ENCODE assay signal across 24 cellular contexts in the genomic region with DNA sequence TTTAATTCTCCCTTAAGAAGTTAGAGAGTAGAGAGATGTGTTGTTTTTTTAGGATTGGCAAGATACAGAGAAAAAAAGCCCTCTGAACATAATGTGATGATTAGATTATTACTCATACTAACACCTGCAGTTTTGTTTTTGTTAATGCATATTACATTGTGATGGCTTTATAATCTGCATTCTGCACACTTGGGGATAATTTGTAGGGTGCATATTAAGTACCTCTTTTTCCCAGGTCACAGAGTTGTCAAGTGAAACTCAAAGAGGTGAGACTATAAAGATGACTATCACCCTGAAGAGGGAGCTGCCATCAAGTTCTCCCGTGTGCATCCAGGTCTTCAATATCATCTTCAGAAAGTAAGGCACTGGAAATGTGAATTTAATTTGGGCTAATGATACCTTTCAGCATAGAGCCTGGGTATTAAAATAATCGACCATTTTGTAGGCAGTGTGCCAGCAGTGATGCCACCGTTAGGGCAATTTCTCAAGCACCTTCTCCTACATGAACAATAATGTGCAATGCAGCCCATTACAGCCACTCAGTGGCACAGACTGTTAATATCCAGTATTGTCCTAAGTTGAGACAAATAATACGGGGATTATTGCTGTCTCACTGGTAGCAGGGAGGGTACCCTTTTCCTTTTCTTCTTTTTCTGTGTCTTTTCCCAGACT. TPM values are rescaled to one million over a fixed set of nuclear protein-coding genes. Genes with fewer than 3 reads are reported as not detected.
DNase-seq lines count a peak whose midpoint lies in the region; ATAC-seq and TF ChIP-seq lines count a peak whose summit lies in the region.
"Had no signal": no experiment of that assay in that cellular context is flagged by ENCODE, and none has a peak within 500 bp of the region (broad histone marks: within the 10 kb centered on the region; RNA-seq: fewer than 3 reads in every experiment).

No MANE protein-coding gene starts in this region.

- TF ChIP-seq CTCF in GM06990 (IDR thresholded peaks at IDR 0.05; ENCODE audit: insufficient read depth, low read length, poor library complexity, severe bottlenecking) (no peak), neutrophil (IDR thresholded peaks at IDR 0.05) (no peak), psoas muscle (IDR thresholded peaks at IDR 0.05) (no peak)

- no peaks in the 10 kb centered on the region for H3K9me3 Mint-ChIP-seq in T-helper 2 cell treated with Interferon-gamma antibody and Interleukin-4, amounts not matched to agents 5 μg/mL and 100 μg/mL, for 36 hours
- H3K9me3 Mint-ChIP-seq: activated B cell treated with CpG ODN at 0.5 μM for 24 hours; activated T-helper 2 cell treated with anti-CD3 and anti-CD28 coated beads, Interferon-gamma antibody, Interleukin-2, Interleukin-4, amounts not matched to agents 10 μg/mL and 5 μg/mL and 100 μg/mL, durations not matched to agents 14 hours and 24 hours and 36 hours; nephron had no signal

- no peaks in the 10 kb centered on the region for H3K36me3 Mint-ChIP-seq in T-helper 2 cell treated with Interferon-gamma antibody and Interleukin-4, amounts not matched to agents 5 μg/mL and 100 μg/mL, for 36 hours (ENCODE audit: low read depth)

- H3K9me3 ChIP-seq in neutrophil (no peaks in the 10 kb centered on the region), psoas muscle (no peaks in the 10 kb centered on the region)
- H3K9me3 ChIP-seq: adrenal gland, gastrocnemius medialis, prostate gland, SJCRH30, transverse colon had no signal

- no peak for ATAC-seq in psoas muscle
- ATAC-seq: gastrocnemius medialis had no signal

- no peaks in the 10 kb centered on the region for H3K27me3 Mint-ChIP-seq in T-helper 2 cell treated with Interferon-gamma antibody and Interleukin-4, amounts not matched to agents 5 μg/mL and 100 μg/mL, for 36 hours (ENCODE audit: low read depth)

- intact Hi-C loops in psoas muscle (cut with DNase I), result no loop called here

- H3K4me3 ChIP-seq in GM06990 (replicated peaks; ENCODE audit: low read depth, low read length) (peak overlapping the region; percentile 43), neutrophil (ENCODE audit: low read depth in 1 of 2, low read length in 1 of 2) (peak overlapping the region; percentile 38 to 40), psoas muscle (no peak overlapping the region)
- H3K4me3 ChIP-seq: adrenal gland, gastrocnemius medialis, prostate gland, SJCRH30, transverse colon had no signal

- H3K27ac ChIP-seq in neutrophil (peak overlapping the region; percentile 90), psoas muscle (no peak overlapping the region)
- H3K27ac ChIP-seq: adrenal gland, C4-2B, gastrocnemius medialis, prostate gland, SJCRH30, transverse colon had no signal

- DNase-seq in NCI-H345 (lab: John Stamatoyannopoulos, UW), result peak; percentile 7
- no peak for DNase-seq in NCI-H345 treated with DMSO at 0.1 percent for 48 hours (lab: John Stamatoyannopoulos, UW; ENCODE audit: unreplicated experiment)
- DNase-seq in GM06990 (ENCODE audit: extremely low read depth, insufficient read length), result no peak
- DNase-seq in NCI-H1105 treated with DMSO at 0.1 percent for 48 hours (lab: John Stamatoyannopoulos, UW), result peak; percentile 96
- no peak for DNase-seq in cerebellar nuclear complex (lab: John Stamatoyannopoulos, UW)
- DNase-seq in T-helper 2 cell treated with Interferon-gamma antibody and Interleukin-4, amounts not matched to agents 5 μg/mL and 100 μg/mL, for 36 hours (ENCODE audit: low spot score), result no peak
- DNase-seq in psoas muscle, result no peak
- DNase-seq: activated B cell treated with CpG ODN at 0.5 μM for 24 hours; activated CD8-positive, alpha-beta memory T cell treated with anti-CD3 and anti-CD28 coated beads for 24 hours; adrenal gland; DMS53; erythroblast; gastrocnemius medialis; mesendoderm; NCI-H1694; NCI-H446 treated with DMSO at 0.1 percent for 48 hours; SJCRH30; T-helper 2 cell; transverse colon had no signal

- H3K27me3 ChIP-seq in GM06990 (replicated peaks; ENCODE audit: control insufficient read depth, insufficient read depth, low read length) (no peaks in the 10 kb centered on the region), neutrophil (no peaks in the 10 kb centered on the region), psoas muscle (ENCODE audit: insufficient read depth in 3 of 3, low read length in 2 of 3) (no peaks in the 10 kb centered on the region)
- H3K27me3 ChIP-seq: adrenal gland, gastrocnemius medialis, SJCRH30, transverse colon had no signal

- no peak overlapping the region for H3K27ac Mint-ChIP-seq in T-helper 2 cell treated with Interferon-gamma antibody and Interleukin-4, amounts not matched to agents 5 μg/mL and 100 μg/mL, for 36 hours
- H3K27ac Mint-ChIP-seq: activated B cell treated with CpG ODN at 0.5 μM for 24 hours; activated T-helper 2 cell treated with anti-CD3 and anti-CD28 coated beads, Interferon-gamma antibody, Interleukin-2, Interleukin-4, amounts not matched to agents 10 μg/mL and 5 μg/mL and 100 μg/mL, durations not matched to agents 14 hours and 24 hours and 36 hours; nephron had no signal

- WGBS in psoas muscle, 3 donors, result 53 to 72% (median 57%) methylated on average over 4 of the region's 4 CpGs

- no peaks in the 10 kb centered on the region for H3K4me1 Mint-ChIP-seq in T-helper 2 cell treated with Interferon-gamma antibody and Interleukin-4, amounts not matched to agents 5 μg/mL and 100 μg/mL, for 36 hours (ENCODE audit: low read depth)
- H3K4me1 Mint-ChIP-seq: nephron had no signal

- no peak overlapping the region for H3K4me3 Mint-ChIP-seq in T-helper 2 cell treated with Interferon-gamma antibody and Interleukin-4, amounts not matched to agents 5 μg/mL and 100 μg/mL, for 36 hours
- H3K4me3 Mint-ChIP-seq: activated B cell treated with CpG ODN at 0.5 μM for 24 hours, nephron had no signal

- H3K36me3 ChIP-seq in GM06990 (ENCODE audit: control insufficient read depth, insufficient read depth, low read length), result no peaks in the 10 kb centered on the region
- no peaks in the 10 kb centered on the region for H3K36me3 ChIP-seq in neutrophil
- H3K36me3 ChIP-seq in psoas muscle (ENCODE audit: insufficient read depth in 1 of 2, low read depth in 1 of 2), result no peaks in the 10 kb centered on the region
- H3K36me3 ChIP-seq: adrenal gland, gastrocnemius medialis, prostate gland, SJCRH30, transverse colon had no signal

- H3K4me1 ChIP-seq in neutrophil (ENCODE audit: control insufficient read depth in 1 of 2, insufficient read depth in 1 of 2, low read depth in 1 of 2, low read length in 1 of 2), result peaks cover 44 to 45% of the 10 kb centered on the region in 2 experiments
- no peaks in the 10 kb centered on the region for H3K4me1 ChIP-seq in psoas muscle
- H3K4me1 ChIP-seq: adrenal gland, gastrocnemius medialis, prostate gland, SJCRH30, transverse colon had no signal

RNA-seq across cellular contexts. Expression of gene PIWIL4, which starts 16.2 kb away (rescaled TPM):
- 1 to 10 TPM in 2 of 4 donors, under 1 TPM in 2; 0.47 to 1.7 (median 0.95) TPM for total RNA-seq in psoas muscle
- under 1 TPM; 0.30 to 0.65 (median 0.47) TPM for polyA plus RNA-seq in psoas muscle
- total RNA-seq: SJCRH30 had no signal

RNA-seq across cellular contexts. Expression of gene FUT4, which starts 39.6 kb away (rescaled TPM):
- 1 to 10 TPM; 1.1 to 2.2 (median 1.4) TPM for total RNA-seq in psoas muscle
- 1 to 10 TPM in 2 of 3 donors, under 1 TPM in 1; 0.37 to 1.9 (median 1.1) TPM for polyA plus RNA-seq in psoas muscle

Comparison
In these comparisons a context has a peak if more than half of its experiments do, and no peak if none do; other contexts are left out.
1. DNase-seq: peak in NCI-H345 (single experiment) and NCI-H1105 treated with DMSO at 0.1 percent for 48 hours (single experiment); none in NCI-H345 treated with DMSO at 0.1 percent for 48 hours (single experiment), GM06990 (single experiment), cerebellar nuclear complex (0 of 2), T-helper 2 cell treated with Interferon-gamma antibody and Interleukin-4, amounts not matched to agents 5 μg/mL and 100 μg/mL, for 36 hours (single experiment) and psoas muscle (0 of 2).